ENCODE assay signal across 8 cellular contexts in genomic region chr22:46774456-46775363, GRCh38. TPM values are rescaled to one million over a fixed set of nuclear protein-coding genes. Genes with fewer than 3 reads are reported as not detected.
DNase-seq lines count a peak whose midpoint lies in the region; ATAC-seq, FAIRE-seq and TF ChIP-seq lines count a peak whose summit lies in the region.

No MANE protein-coding gene starts in this region.

- no peak overlapping the region for H4K12ac ChIP-seq in trophoblast cell (ENCODE audit: low read depth, low read length)

- FAIRE-seq in bronchial epithelial cell (lab: Jason Lieb, UNC): no peak
- FAIRE-seq in HTR-8/SVneo (lab: Jason Lieb, UNC): no peak

- TF ChIP-seq CTCF in A673 (conservative IDR thresholded peaks at IDR 0.05; ENCODE audit: low read depth, low read length) (no peak), bronchial epithelial cell (IDR thresholded peaks at IDR 0.05; ENCODE audit: insufficient read depth, low read length, severe bottlenecking) (no peak)

- peak; percentile 20 for ATAC-seq in GM19043 (IDR thresholded peaks at IDR 0.05; ENCODE audit: low read depth, unreplicated experiment)
- ATAC-seq in GM18858 (IDR thresholded peaks at IDR 0.05; ENCODE audit: unreplicated experiment): no peak

- POLR2A ChIA-PET in A673 (lab: Charles Lee; ENCODE audit: low non-redundant PET): interaction anchor here (1.0 kb wide), 1 partner anchor 12 kb away, joined by 4 read pairs; the partner anchor contains the start of gene TBC1D22A

- H3K79me2 ChIP-seq in trophoblast cell (ENCODE audit: control insufficient read depth, insufficient read depth, low read length, poor library complexity): peaks cover 11% of the 10 kb centered on the region

- H3K4me2 ChIP-seq in trophoblast cell (ENCODE audit: low read length): peak overlapping the region; percentile 20

- H4K8ac ChIP-seq in trophoblast cell (ENCODE audit: low read depth, low read length): peak overlapping the region; percentile 78

- peak overlapping the region; percentile 68 for H3K4ac ChIP-seq in trophoblast cell (ENCODE audit: low read depth, low read length)

- H2BK120ac ChIP-seq in trophoblast cell (ENCODE audit: insufficient read depth, low read length, poor library complexity): peak overlapping the region; percentile 44

- H3K4me1 ChIP-seq in A673 (ENCODE audit: insufficient read depth, low read length, poor library complexity, severe bottlenecking) (peaks cover 26% of the 10 kb centered on the region), HUES48 (ENCODE audit: control insufficient read depth, insufficient read depth, low read length) (peaks cover 30% of the 10 kb centered on the region), trophoblast cell (ENCODE audit: control insufficient read depth in 1 of 2, insufficient read depth in 2 of 2, low read length in 2 of 2) (peaks cover 15 to 18% of the 10 kb centered on the region in 2 experiments)

- H2AK5ac ChIP-seq in trophoblast cell (ENCODE audit: low read length): peak overlapping the region; percentile 15

- H3K9me3 ChIP-seq in A673 (ENCODE audit: low read depth, low read length, poor library complexity, severe bottlenecking) (no peaks in the 10 kb centered on the region), HUES48 (ENCODE audit: control insufficient read depth, insufficient read depth, low read length) (no peaks in the 10 kb centered on the region), trophoblast cell (ENCODE audit: insufficient read depth, low read depth, low read length) (no peaks in the 10 kb centered on the region)

- H3K9ac ChIP-seq in HUES48 (ENCODE audit: low read depth, low read length): peak overlapping the region; percentile 52
- H3K9ac ChIP-seq in trophoblast cell (ENCODE audit: low read length): no peak overlapping the region

- H3K4me3 ChIP-seq in A673 (ENCODE audit: low read depth, low read length, poor library complexity, severe bottlenecking): no peak overlapping the region
- no peak overlapping the region for H3K4me3 ChIP-seq in HUES48 (ENCODE audit: low read depth, low read length)
- H3K4me3 ChIP-seq in bronchial epithelial cell (ENCODE audit: low read depth, low read length): peak overlapping the region; percentile 25
- H3K4me3 ChIP-seq in trophoblast cell (ENCODE audit: low read depth, low read length): no peak overlapping the region

- CTCF ChIA-PET in A673 (lab: Charles Lee): no interaction called here

- no peak overlapping the region for H3K23ac ChIP-seq in trophoblast cell (ENCODE audit: low read length)

- H3K14ac ChIP-seq in trophoblast cell (ENCODE audit: low read length): peak overlapping the region; percentile 65

- peak overlapping the region; percentile 46 for H3K27ac ChIP-seq in A673 (ENCODE audit: low read depth, low read length, poor library complexity, severe bottlenecking)
- H3K27ac ChIP-seq in HUES48 (ENCODE audit: low read depth, low read length): peak overlapping the region; percentile 97
- H3K27ac ChIP-seq in trophoblast cell (ENCODE audit: low read depth, low read length): peak overlapping the region; percentile 76

- DNase-seq in A673 (ENCODE audit: low spot score): no peak
- DNase-seq in bronchial epithelial cell (ENCODE audit: low read depth): no peak
- DNase-seq in trophoblast cell: no peak
- DNase-seq in HTR-8/SVneo (ENCODE audit: insufficient read length, low spot score): no peak
- DNase-seq in NCI-H146 treated with DMSO at 0.1 percent for 48 hours (lab: John Stamatoyannopoulos, UW; ENCODE audit: unreplicated experiment): no peak

- H2BK5ac ChIP-seq in trophoblast cell (ENCODE audit: low read depth, low read length, poor library complexity): peak overlapping the region; percentile 71

- H3K18ac ChIP-seq in trophoblast cell (ENCODE audit: low read length): peak overlapping the region; percentile 42

- WGBS in trophoblast cell (ENCODE audit: extremely low coverage, insufficient coverage, insufficient read length): no CpG with 5 or more reads among the region's 35 CpGs

- H3K36me3 ChIP-seq in A673 (ENCODE audit: insufficient read depth, low read length, poor library complexity, severe bottlenecking) (no peaks in the 10 kb centered on the region), HUES48 (ENCODE audit: control insufficient read depth, insufficient read depth, low read length) (no peaks in the 10 kb centered on the region), bronchial epithelial cell (ENCODE audit: control insufficient read depth, insufficient read depth, low read length) (peaks cover 3% of the 10 kb centered on the region), trophoblast cell (ENCODE audit: control insufficient read depth in 1 of 2, insufficient read depth in 2 of 2, low read length in 2 of 2) (peaks cover 0 to 1% of the 10 kb centered on the region in 2 experiments)

- H3K27me3 ChIP-seq in A673 (replicated peaks; ENCODE audit: insufficient read depth, low read depth, low read length, poor library complexity): no peaks in the 10 kb centered on the region
- H3K27me3 ChIP-seq in HUES48 (ENCODE audit: control insufficient read depth, insufficient read depth, low read length): no peaks in the 10 kb centered on the region
- H3K27me3 ChIP-seq in bronchial epithelial cell (ENCODE audit: control insufficient read depth, insufficient read depth, low read length): no peaks in the 10 kb centered on the region
- H3K27me3 ChIP-seq in trophoblast cell (ENCODE audit: insufficient read depth, low read length): no peaks in the 10 kb centered on the region

- no TSS peak for BruUV-seq in A673 (replicated peaks; lab: Mats Ljungman, UMichigan)

- no peak overlapping the region for H2AFZ ChIP-seq in trophoblast cell (ENCODE audit: insufficient read depth, low read length, poor library complexity)

- peak overlapping the region; percentile 78 for H2BK12ac ChIP-seq in trophoblast cell (ENCODE audit: low read length)

- intact Hi-C loops in A673 (cut with micrococcal nuclease; ENCODE audit: unreplicated experiment): no loop called here

- H4K91ac ChIP-seq in trophoblast cell (ENCODE audit: low read depth, low read length): peak overlapping the region; percentile 67

- peaks cover 6% of the 10 kb centered on the region for H3K79me1 ChIP-seq in trophoblast cell (ENCODE audit: low read length)

RNA-seq across cellular contexts. Expression of gene TBC1D22A, which starts 12.3 kb away (rescaled TPM):
- 22.5 and 23.5 TPM in 2 replicates for total RNA-seq in A673 (2021)
- total RNA-seq in bronchial epithelial cell: 10.0 and 14.8 TPM in 2 replicates
- polyA plus RNA-seq in trophoblast cell (2013): 14.7 and 15.8 TPM in 2 replicates

RNA-seq across cellular contexts. Expression of gene CERK, which starts 36.7 kb away (rescaled TPM):
- total RNA-seq in A673 (2021) (55.6 and 58.8 TPM in 2 replicates), bronchial epithelial cell (29.5 and 36.1 TPM in 2 replicates)
- 19.8 and 21.2 TPM in 2 replicates for polyA plus RNA-seq in trophoblast cell (2013)

Comparison
In these comparisons a context has a peak if more than half of its experiments do, and no peak if none do; other contexts are left out.
1. H3K27ac ChIP-seq: peak in every context shown above with its lines; median percentile 97 in HUES48; 76 in trophoblast cell; 46 in A673.